In the genomic region with DNA sequence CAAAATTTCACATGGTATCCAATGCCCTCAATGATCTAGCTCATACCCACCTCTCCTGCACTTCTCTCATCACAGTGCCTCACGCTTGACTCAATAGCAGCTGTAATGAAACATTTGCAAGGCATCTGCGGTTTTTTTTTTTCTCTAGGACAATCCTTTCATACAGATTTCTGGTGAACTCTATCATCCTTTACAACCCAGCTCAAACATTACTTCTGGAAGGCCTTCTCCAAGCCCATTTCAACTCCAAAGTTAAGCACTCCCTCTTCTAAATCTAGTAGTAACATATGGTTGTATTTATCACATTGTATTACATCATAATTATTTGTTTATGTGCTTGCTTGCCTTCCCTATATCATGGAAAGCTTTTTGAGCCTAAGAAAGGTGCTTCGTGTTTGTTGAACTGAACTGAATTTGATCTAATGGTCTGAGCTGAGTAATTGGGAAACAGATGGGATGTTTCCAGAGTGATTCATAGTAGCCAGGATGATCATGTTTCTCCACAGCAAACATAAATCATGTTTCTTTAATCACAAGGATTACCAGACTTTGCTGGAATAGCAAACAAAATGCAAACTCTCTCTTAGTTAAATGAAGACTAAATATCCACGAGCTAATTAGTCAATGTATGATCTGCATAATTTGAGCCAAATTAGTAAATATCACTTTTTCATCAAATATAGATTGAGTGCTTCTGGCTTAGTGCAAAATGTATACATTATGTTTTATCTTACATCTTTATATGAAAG, we compare ENCODE assay signal across 9 cellular contexts. TPM values are rescaled to one million over a fixed set of nuclear protein-coding genes. Genes with fewer than 3 reads are reported as not detected.
DNase-seq lines count a peak whose midpoint lies in the region; ATAC-seq and TF ChIP-seq lines count a peak whose summit lies in the region.
"Had no signal": no experiment of that assay in that cellular context is flagged by ENCODE, and none has a peak within 500 bp of the region (broad histone marks: within the 10 kb centered on the region; RNA-seq: fewer than 3 reads in every experiment).

No MANE protein-coding gene starts in this region.

- H3K36me3 Mint-ChIP-seq in HFFc6 (ENCODE audit: low read depth): no peaks in the 10 kb centered on the region

- H3K4me3 ChIP-seq in epithelial cell of esophagus (ENCODE audit: low read length): no peak overlapping the region
- no peak overlapping the region for H3K4me3 ChIP-seq in skeletal muscle tissue (ENCODE audit: low read length in 3 of 3)
- H3K4me3 ChIP-seq in tibial artery: no peak overlapping the region

- DNase-seq in HFFc6 (peak; percentile 89), NCI-H82 treated with DMSO at 0.1 percent for 48 hours (lab: John Stamatoyannopoulos, UW; ENCODE audit: unreplicated experiment) (peak; percentile 85), epithelial cell of esophagus (ENCODE audit: low read depth) (peak; percentile 89), tibial artery (no peak), NK-92 (lab: John Stamatoyannopoulos, UW; ENCODE audit: unreplicated experiment) (no peak)
- DNase-seq: T-helper 9 cell had no signal

- no peak for ATAC-seq in HG03469 (IDR thresholded peaks at IDR 0.05; ENCODE audit: unreplicated experiment)
- no peak for ATAC-seq in HG03175 (IDR thresholded peaks at IDR 0.05; ENCODE audit: unreplicated experiment)

- H3K9me3 ChIP-seq in skeletal muscle tissue (ENCODE audit: control insufficient read depth in 3 of 3, low read length in 3 of 3): no peaks in the 10 kb centered on the region
- H3K9me3 ChIP-seq in tibial artery: no peaks in the 10 kb centered on the region

- H3K27me3 ChIP-seq in skeletal muscle tissue (ENCODE audit: control insufficient read depth in 3 of 3, insufficient read depth in 3 of 3, low read length in 3 of 3): no peaks in the 10 kb centered on the region
- no peaks in the 10 kb centered on the region for H3K27me3 ChIP-seq in tibial artery

- H3K9me3 Mint-ChIP-seq in HFFc6: no peaks in the 10 kb centered on the region

- intact Hi-C loops in tibial artery (cut with DNase I; ENCODE audit: low total_unique reads): no loop called here

- H3K27ac ChIP-seq in skeletal muscle tissue (ENCODE audit: low read depth, low read length) (peak overlapping the region; percentile 87), tibial artery (peak overlapping the region in 1 of 2 donors; percentile 34)

- peaks cover 38% of the 10 kb centered on the region for H3K4me1 Mint-ChIP-seq in HFFc6 (ENCODE audit: low read depth)

- H3K36me3 ChIP-seq in skeletal muscle tissue (ENCODE audit: control insufficient read depth in 3 of 3, insufficient read depth in 3 of 3, low read length in 3 of 3) (no peaks in the 10 kb centered on the region), tibial artery (no peaks in the 10 kb centered on the region)

- H3K9ac ChIP-seq in skeletal muscle tissue (ENCODE audit: low read depth in 1 of 3, low read length in 3 of 3): peak overlapping the region in 1 of 3 donors; percentile 45

- peak overlapping the region; percentile 81 for H3K4me3 Mint-ChIP-seq in HFFc6

- peak overlapping the region; percentile 83 for H3K27ac Mint-ChIP-seq in HFFc6

- H3K4me1 ChIP-seq in skeletal muscle tissue (ENCODE audit: control insufficient read depth in 3 of 3, insufficient read depth in 3 of 3, low read length in 3 of 3): peaks cover 6 to 13% (median 12%) of the 10 kb centered on the region in 3 donors
- peaks cover 0 to 7% (median 0%) of the 10 kb centered on the region in 4 donors for H3K4me1 ChIP-seq in tibial artery

- no peaks in the 10 kb centered on the region for H3K27me3 Mint-ChIP-seq in HFFc6 (ENCODE audit: insufficient read depth)

- TF ChIP-seq CTCF in HFFc6 (IDR thresholded peaks at IDR 0.05) (no peak), epithelial cell of esophagus (IDR thresholded peaks at IDR 0.05; ENCODE audit: insufficient read depth, low read depth, low read length, missing control alignments) (no peak), tibial artery (IDR thresholded peaks at IDR 0.05) (no peak)

RNA-seq across cellular contexts. Expression of a gene that starts 14.3 kb away (rescaled TPM):
- 100 to 1,000 TPM; 223 to 307 (median 268) TPM for total RNA-seq in HFFc6 (2021; fragmentation: NEBNext Ultra II Directional; extraction: Animal tissue kit (Norgen Biotek cat#: 25700))
- 241 TPM for total RNA-seq in skeletal muscle tissue

Comparison
In these comparisons a context has a peak if more than half of its experiments do, and no peak if none do; other contexts are left out.
1. DNase-seq: peak in HFFc6 (single experiment), NCI-H82 treated with DMSO at 0.1 percent for 48 hours (single experiment) and epithelial cell of esophagus (single experiment); none in tibial artery (0 of 2) and NK-92 (single experiment).